21 cellular contexts compared by ENCODE assay signal in the genomic region with DNA sequence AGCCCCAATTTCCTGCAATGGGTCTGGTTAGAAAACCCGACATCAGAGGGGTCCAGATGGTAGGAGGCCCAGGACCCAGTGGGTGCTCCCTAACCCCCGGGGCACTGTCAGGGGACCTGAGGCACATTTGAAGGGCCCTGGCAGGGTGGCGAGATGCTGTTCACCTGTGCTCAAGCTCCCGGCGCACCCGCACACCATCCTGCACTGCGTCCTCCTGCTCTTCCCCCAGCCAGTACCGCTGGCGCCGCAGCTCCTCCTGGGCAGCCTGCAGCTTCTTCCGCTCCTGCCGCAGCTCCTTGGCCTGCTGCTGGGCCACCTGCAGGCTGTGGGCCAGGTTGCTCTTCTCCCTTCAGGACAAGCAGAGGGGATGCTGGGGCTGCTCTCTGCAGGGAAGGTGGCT. TPM values are rescaled to one million over a fixed set of nuclear protein-coding genes. Genes with fewer than 3 reads are reported as not detected.
"Had no signal": no experiment of that assay in that cellular context is flagged by ENCODE, and none has a peak within 500 bp of the region (broad histone marks: within the 10 kb centered on the region; RNA-seq: fewer than 3 reads in every experiment).

No MANE protein-coding gene starts in this region.

- H3K4me1 Mint-ChIP-seq: stimulated activated memory B cell treated with anti-CD40 and anti-IgM and Interleukin-4, amounts not matched to agents 10 μg/mL and 1 μg/mL and 100 μg/mL, for 72 hours had no signal

- H3K4me1 ChIP-seq: esophagus muscularis mucosa, gastrocnemius medialis, heart right ventricle, right atrium auricular region, tibial nerve had no signal

- H3K4me3 Mint-ChIP-seq: naive thymus-derived CD8-positive, alpha-beta T cell; stimulated activated memory B cell treated with anti-CD40 and anti-IgM and Interleukin-4, amounts not matched to agents 10 μg/mL and 1 μg/mL and 100 μg/mL, for 72 hours; stimulated activated naive CD8-positive, alpha-beta T cell treated with anti-CD3 and anti-CD28 coated beads, Interleukin-15, Interleukin-2, amounts not matched to agents 100 ng/mL and 50 ng/mL, for 24 hours had no signal

- DNase-seq: cortex of kidney; effector memory CD4-positive, alpha-beta T cell; gastrocnemius medialis; heart right ventricle; hypothalamus; kidney glomerular epithelial cell; mucosa of descending colon; naive thymus-derived CD8-positive, alpha-beta T cell; small intestine; stimulated activated CD4-positive, alpha-beta T cell treated with anti-CD3 and anti-CD28 coated beads, Interleukin-4, amount 100 ng/mL, for 1 hour; stimulated activated CD8-positive, alpha-beta memory T cell treated with anti-CD3 and anti-CD28 coated beads, Interleukin-4, amount 100 ng/mL, for 48 hours had no signal

- H3K27me3 Mint-ChIP-seq: naive thymus-derived CD8-positive, alpha-beta T cell; stimulated activated memory B cell treated with anti-CD40 and anti-IgM and Interleukin-4, amounts not matched to agents 10 μg/mL and 1 μg/mL and 100 μg/mL, for 72 hours; stimulated activated naive CD8-positive, alpha-beta T cell treated with anti-CD3 and anti-CD28 coated beads, Interleukin-15, Interleukin-2, amounts not matched to agents 100 ng/mL and 50 ng/mL, for 24 hours had no signal

- H3K27me3 ChIP-seq: esophagus muscularis mucosa, gastrocnemius medialis, heart right ventricle, right atrium auricular region, tibial nerve had no signal

- H3K27ac Mint-ChIP-seq: stimulated activated memory B cell treated with anti-CD40 and anti-IgM and Interleukin-4, amounts not matched to agents 10 μg/mL and 1 μg/mL and 100 μg/mL, for 72 hours; stimulated activated naive CD8-positive, alpha-beta T cell treated with anti-CD3 and anti-CD28 coated beads, Interleukin-15, Interleukin-2, amounts not matched to agents 100 ng/mL and 50 ng/mL, for 24 hours had no signal

- ATAC-seq: heart right ventricle; mucosa of descending colon; naive thymus-derived CD8-positive, alpha-beta T cell; stimulated activated memory B cell treated with anti-CD40 and anti-IgM and Interleukin-4, amounts not matched to agents 10 μg/mL and 1 μg/mL and 100 μg/mL, for 72 hours had no signal

- H3K9me3 ChIP-seq: esophagus muscularis mucosa, gastrocnemius medialis, heart right ventricle, mucosa of descending colon, right atrium auricular region, tibial nerve had no signal

- H3K27ac ChIP-seq: epithelial cell of prostate, esophagus muscularis mucosa, gastrocnemius medialis, heart right ventricle, right atrium auricular region, tibial nerve had no signal

- H3K9me3 Mint-ChIP-seq: naive thymus-derived CD8-positive, alpha-beta T cell; stimulated activated memory B cell treated with anti-CD40 and anti-IgM and Interleukin-4, amounts not matched to agents 10 μg/mL and 1 μg/mL and 100 μg/mL, for 72 hours; stimulated activated naive CD8-positive, alpha-beta T cell treated with anti-CD3 and anti-CD28 coated beads, Interleukin-15, Interleukin-2, amounts not matched to agents 100 ng/mL and 50 ng/mL, for 24 hours had no signal

- H3K4me3 ChIP-seq: esophagus muscularis mucosa, gastrocnemius medialis, heart right ventricle, mucosa of descending colon, right atrium auricular region, tibial nerve had no signal

RNA-seq across cellular contexts. Expression of gene RNU1-1, which starts 36.0 kb away (rescaled TPM):
- total RNA-seq: fibroblast of villous mesenchyme, right atrium auricular region had no signal

RNA-seq across cellular contexts. Expression of gene SPATA21, which starts 40.9 kb away (rescaled TPM):
- total RNA-seq: esophagus muscularis mucosa; gastrocnemius medialis; heart right ventricle; naive thymus-derived CD8-positive, alpha-beta T cell; osteocyte; right atrium auricular region; temporal lobe; tibial nerve; ureter had no signal
